In genomic region chr4:15063341-15063740, GRCh38 we compare ENCODE assay signal across 22 cellular contexts.
"Had no signal": no experiment of that assay in that cellular context is flagged by ENCODE, and none has a peak within 500 bp of the region (broad histone marks: within the 10 kb centered on the region; RNA-seq: fewer than 3 reads in every experiment).

No MANE protein-coding gene starts in this region.

- ATAC-seq: activated CD4-positive, CD25-positive, alpha-beta regulatory T cell treated with anti-CD3 and anti-CD28 coated beads, Interleukin-2, amount 50 U/mL, for 24 hours; activated CD8-positive, alpha-beta memory T cell treated with anti-CD3 and anti-CD28 coated beads, Interleukin-2, amount 10 ng/mL, durations not matched to agents 7 days and 5 days; activated CD8-positive, alpha-beta T cell treated with anti-CD3 and anti-CD28 coated beads for 36 hours; left lung; naive thymus-derived CD4-positive, alpha-beta T cell had no signal

- H3K4me1 Mint-ChIP-seq: activated CD4-positive, alpha-beta T cell treated with anti-CD3 and anti-CD28 coated beads, Interleukin-2, amount 10 ng/mL, durations not matched to agents 24 days and 14 days; activated CD8-positive, alpha-beta memory T cell treated with anti-CD3 and anti-CD28 coated beads, Interleukin-2, amount 10 ng/mL, durations not matched to agents 7 days and 5 days; activated naive CD4-positive, alpha-beta T cell treated with anti-CD3 and anti-CD28 coated beads, Interleukin-2, amount 50 U/mL, for 24 hours; brain; neural progenitor cell had no signal

- H3K27me3 ChIP-seq: left lung, neural progenitor cell, spleen, tibial artery had no signal

- H3K9me3 ChIP-seq: left lung, spleen, tibial artery had no signal

- H3K4me3 ChIP-seq: left lung, lung, neural progenitor cell, spleen, tibial artery had no signal

- H3K27me3 Mint-ChIP-seq: activated CD4-positive, alpha-beta T cell treated with anti-CD3 and anti-CD28 coated beads, Interleukin-2, amount 10 ng/mL, durations not matched to agents 24 days and 14 days; activated CD8-positive, alpha-beta memory T cell treated with anti-CD3 and anti-CD28 coated beads, Interleukin-2, amount 10 ng/mL, durations not matched to agents 7 days and 5 days; activated CD8-positive, alpha-beta T cell treated with anti-CD3 and anti-CD28 coated beads for 36 hours; activated naive CD4-positive, alpha-beta T cell treated with anti-CD3 and anti-CD28 coated beads, Interleukin-2, amount 50 U/mL, for 24 hours; naive thymus-derived CD4-positive, alpha-beta T cell; stimulated activated naive CD8-positive, alpha-beta T cell treated with anti-CD3 and anti-CD28 coated beads, Interleukin-15, Interleukin-2, amounts not matched to agents 100 ng/mL and 50 ng/mL, for 24 hours had no signal

- H3K4me1 ChIP-seq: left lung, neural progenitor cell, spleen had no signal

- H3K27ac ChIP-seq: left lung, neural progenitor cell, spleen, tibial artery, VCaP had no signal

- H3K9me3 Mint-ChIP-seq: activated CD4-positive, alpha-beta T cell treated with anti-CD3 and anti-CD28 coated beads, Interleukin-2, amount 10 ng/mL, durations not matched to agents 24 days and 14 days; activated CD8-positive, alpha-beta T cell treated with anti-CD3 and anti-CD28 coated beads for 36 hours; activated naive CD4-positive, alpha-beta T cell treated with anti-CD3 and anti-CD28 coated beads, Interleukin-2, amount 50 U/mL, for 24 hours; naive thymus-derived CD4-positive, alpha-beta T cell; stimulated activated naive CD8-positive, alpha-beta T cell treated with anti-CD3 and anti-CD28 coated beads, Interleukin-15, Interleukin-2, amounts not matched to agents 100 ng/mL and 50 ng/mL, for 24 hours had no signal

- DNase-seq: activated CD4-positive, alpha-beta T cell treated with anti-CD3 and anti-CD28 coated beads, Interleukin-2, amount 10 ng/mL, durations not matched to agents 24 days and 14 days; activated CD8-positive, alpha-beta memory T cell treated with anti-CD3 and anti-CD28 coated beads, Interleukin-2, amount 10 ng/mL, durations not matched to agents 7 days and 5 days; activated CD8-positive, alpha-beta T cell treated with anti-CD3 and anti-CD28 coated beads for 36 hours; activated gamma-delta T cell treated with Interleukin-2 at 50 U/mL for 16 hours; activated T-cell treated with anti-CD3 and anti-CD28 coated beads for 4 hours; anterior cingulate cortex; cortex of kidney; foreskin melanocyte; kidney glomerular epithelial cell; left lung; naive thymus-derived CD4-positive, alpha-beta T cell; spleen; stimulated activated CD4-positive, alpha-beta T cell treated with anti-CD3 and anti-CD28 coated beads, Interleukin-4, amount 100 ng/mL, for 24 hours; substantia nigra; tibial artery had no signal

- H3K27ac Mint-ChIP-seq: activated CD4-positive, alpha-beta T cell treated with anti-CD3 and anti-CD28 coated beads, Interleukin-2, amount 10 ng/mL, durations not matched to agents 24 days and 14 days; activated CD8-positive, alpha-beta memory T cell treated with anti-CD3 and anti-CD28 coated beads, Interleukin-2, amount 10 ng/mL, durations not matched to agents 7 days and 5 days; activated CD8-positive, alpha-beta T cell treated with anti-CD3 and anti-CD28 coated beads for 36 hours; activated naive CD4-positive, alpha-beta T cell treated with anti-CD3 and anti-CD28 coated beads, Interleukin-2, amount 50 U/mL, for 24 hours; naive thymus-derived CD4-positive, alpha-beta T cell; neural progenitor cell; stimulated activated naive CD8-positive, alpha-beta T cell treated with anti-CD3 and anti-CD28 coated beads, Interleukin-15, Interleukin-2, amounts not matched to agents 100 ng/mL and 50 ng/mL, for 24 hours had no signal

- H3K4me3 Mint-ChIP-seq: activated CD4-positive, alpha-beta T cell treated with anti-CD3 and anti-CD28 coated beads, Interleukin-2, amount 10 ng/mL, durations not matched to agents 24 days and 14 days; activated CD8-positive, alpha-beta memory T cell treated with anti-CD3 and anti-CD28 coated beads, Interleukin-2, amount 10 ng/mL, durations not matched to agents 7 days and 5 days; activated CD8-positive, alpha-beta T cell treated with anti-CD3 and anti-CD28 coated beads for 36 hours; activated naive CD4-positive, alpha-beta T cell treated with anti-CD3 and anti-CD28 coated beads, Interleukin-2, amount 50 U/mL, for 24 hours; brain; naive thymus-derived CD4-positive, alpha-beta T cell; neural progenitor cell; stimulated activated naive CD8-positive, alpha-beta T cell treated with anti-CD3 and anti-CD28 coated beads, Interleukin-15, Interleukin-2, amounts not matched to agents 100 ng/mL and 50 ng/mL, for 24 hours had no signal
